13 cellular contexts compared by ENCODE assay signal in the genomic region with DNA sequence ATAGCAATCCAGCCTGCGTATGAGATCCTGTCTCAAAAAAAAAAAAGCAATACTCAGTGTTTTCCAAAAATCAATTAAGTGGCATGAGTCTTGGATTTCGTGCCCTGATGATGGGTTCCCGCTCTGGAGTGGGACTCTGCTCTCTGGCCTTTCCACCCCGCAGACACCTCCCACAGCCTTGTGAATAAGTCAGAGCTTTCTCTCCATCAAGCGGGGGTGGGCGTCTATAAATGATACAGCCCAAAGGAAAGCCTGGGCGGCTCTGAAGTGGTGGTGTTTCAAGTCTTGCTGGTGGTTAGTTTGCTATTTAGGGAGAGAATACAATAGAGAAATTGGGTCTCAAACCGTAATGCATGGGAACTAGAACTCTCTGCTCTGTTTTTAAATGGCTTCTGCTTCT. TPM values are rescaled to one million over a fixed set of nuclear protein-coding genes. Genes with fewer than 3 reads are reported as not detected.
DNase-seq lines count a peak whose midpoint lies in the region; ATAC-seq lines count a peak whose summit lies in the region.
"Had no signal": no experiment of that assay in that cellular context is flagged by ENCODE, and none has a peak within 500 bp of the region (broad histone marks: within the 10 kb centered on the region; RNA-seq: fewer than 3 reads in every experiment).

No MANE protein-coding gene starts in this region.

- H3K4me3 Mint-ChIP-seq in activated naive CD4-positive, alpha-beta T cell treated with anti-CD3 and anti-CD28 coated beads, Interleukin-2, amount 10 ng/mL, durations not matched to agents 7 days and 5 days, result no peak overlapping the region
- H3K4me3 Mint-ChIP-seq in activated T-cell treated with anti-CD3 and anti-CD28 coated beads, Interleukin-2, amount 50 U/mL, for 72 hours, result peak overlapping the region; percentile 54 to 83
- peak overlapping the region; percentile 56 to 93 for H3K4me3 Mint-ChIP-seq in stimulated activated naive CD8-positive, alpha-beta T cell treated with anti-CD3 and anti-CD28 coated beads, Interleukin-15, amount 100 ng/mL, for 72 hours
- H3K4me3 Mint-ChIP-seq: brain had no signal

- DNase-seq in activated naive CD4-positive, alpha-beta T cell treated with Interleukin-2 at 50 U/mL for 16 hours, result peak; percentile 77
- no peak for DNase-seq in activated naive CD4-positive, alpha-beta T cell treated with anti-CD3 and anti-CD28 coated beads, Interleukin-2, amount 10 ng/mL, durations not matched to agents 7 days and 5 days
- peak; percentile 64 to 73 for DNase-seq in activated T-cell treated with anti-CD3 and anti-CD28 coated beads, Interleukin-2, amount 50 U/mL, for 72 hours
- peak; percentile 60 to 67 (median 64) for DNase-seq in stimulated activated CD4-positive, alpha-beta T cell treated with anti-CD3 and anti-CD28 coated beads, Interleukin-12 subunit alpha, Interleukin-12 subunit beta, amount 100 ng/mL, for 48 hours (ENCODE audit: low read depth in 2 of 3, low spot score in 1 of 3)
- DNase-seq in stimulated activated naive CD8-positive, alpha-beta T cell treated with anti-CD3 and anti-CD28 coated beads, Interleukin-15, amount 100 ng/mL, for 72 hours, result peak; percentile 55 to 70
- DNase-seq in middle frontal gyrus (ENCODE audit: extremely low spot score, low spot score), result no peak
- DNase-seq in NCI-H526 treated with DMSO at 0.1 percent for 48 hours (lab: John Stamatoyannopoulos, UW), result no peak
- DNase-seq in GM19238 (ENCODE audit: insufficient read length, low spot score), result no peak
- DNase-seq: effector memory CD4-positive, alpha-beta T cell; NCI-H2081; retina had no signal

- peaks cover 8% of the 10 kb centered on the region for H3K27me3 Mint-ChIP-seq in activated naive CD4-positive, alpha-beta T cell treated with anti-CD3 and anti-CD28 coated beads, Interleukin-2, amount 10 ng/mL, durations not matched to agents 7 days and 5 days
- H3K27me3 Mint-ChIP-seq in activated T-cell treated with anti-CD3 and anti-CD28 coated beads, Interleukin-2, amount 50 U/mL, for 72 hours (ENCODE audit: low read depth), result no peaks in the 10 kb centered on the region
- H3K27me3 Mint-ChIP-seq in stimulated activated naive CD8-positive, alpha-beta T cell treated with anti-CD3 and anti-CD28 coated beads, Interleukin-15, amount 100 ng/mL, for 72 hours, result no peaks in the 10 kb centered on the region

- H3K36me3 Mint-ChIP-seq in activated naive CD4-positive, alpha-beta T cell treated with anti-CD3 and anti-CD28 coated beads, Interleukin-2, amount 10 ng/mL, durations not matched to agents 7 days and 5 days, result peaks cover 7% of the 10 kb centered on the region
- H3K36me3 Mint-ChIP-seq in activated T-cell treated with anti-CD3 and anti-CD28 coated beads, Interleukin-2, amount 50 U/mL, for 72 hours (ENCODE audit: insufficient read depth in 2 of 2), result no peaks in the 10 kb centered on the region
- H3K36me3 Mint-ChIP-seq: brain had no signal

- CTCF ChIA-PET in activated naive CD4-positive, alpha-beta T cell treated with anti-CD3 and anti-CD28 coated beads, Interleukin-2, amount 10 ng/mL, durations not matched to agents 7 days and 5 days (lab: Charles Lee), result interaction anchor here (0.6 to 1.7 kb wide), 3 partner anchors 35 to 88 kb away, joined by 3 to 10 read pairs (median 3); no protein-coding TSS in a partner anchor

- H3K27ac Mint-ChIP-seq in activated naive CD4-positive, alpha-beta T cell treated with anti-CD3 and anti-CD28 coated beads, Interleukin-2, amount 10 ng/mL, durations not matched to agents 7 days and 5 days, result no peak overlapping the region
- peak overlapping the region; percentile 39 for H3K27ac Mint-ChIP-seq in activated T-cell treated with anti-CD3 and anti-CD28 coated beads, Interleukin-2, amount 50 U/mL, for 72 hours
- peak overlapping the region; percentile 72 to 99 for H3K27ac Mint-ChIP-seq in stimulated activated naive CD8-positive, alpha-beta T cell treated with anti-CD3 and anti-CD28 coated beads, Interleukin-15, amount 100 ng/mL, for 72 hours
- H3K27ac Mint-ChIP-seq: brain had no signal

- H3K9me3 Mint-ChIP-seq in activated naive CD4-positive, alpha-beta T cell treated with anti-CD3 and anti-CD28 coated beads, Interleukin-2, amount 10 ng/mL, durations not matched to agents 7 days and 5 days, result no peaks in the 10 kb centered on the region
- no peaks in the 10 kb centered on the region for H3K9me3 Mint-ChIP-seq in activated T-cell treated with anti-CD3 and anti-CD28 coated beads, Interleukin-2, amount 50 U/mL, for 72 hours
- no peaks in the 10 kb centered on the region for H3K9me3 Mint-ChIP-seq in stimulated activated naive CD8-positive, alpha-beta T cell treated with anti-CD3 and anti-CD28 coated beads, Interleukin-15, amount 100 ng/mL, for 72 hours

- H3K4me1 Mint-ChIP-seq in activated naive CD4-positive, alpha-beta T cell treated with anti-CD3 and anti-CD28 coated beads, Interleukin-2, amount 10 ng/mL, durations not matched to agents 7 days and 5 days, result peaks cover 74% of the 10 kb centered on the region
- H3K4me1 Mint-ChIP-seq in activated T-cell treated with anti-CD3 and anti-CD28 coated beads, Interleukin-2, amount 50 U/mL, for 72 hours (ENCODE audit: low read depth), result peaks cover 100% of the 10 kb centered on the region
- H3K4me1 Mint-ChIP-seq in stimulated activated naive CD8-positive, alpha-beta T cell treated with anti-CD3 and anti-CD28 coated beads, Interleukin-15, amount 100 ng/mL, for 72 hours, result peaks cover 97% of the 10 kb centered on the region

- peak; percentile 49 to 62 for ATAC-seq in activated T-cell treated with anti-CD3 and anti-CD28 coated beads, Interleukin-2, amount 50 U/mL, for 72 hours (replicated peaks in 1 of 2)
- peak; percentile 45 for ATAC-seq in stimulated activated naive CD8-positive, alpha-beta T cell treated with anti-CD3 and anti-CD28 coated beads, Interleukin-15, amount 100 ng/mL, for 72 hours
- ATAC-seq: gastroesophageal sphincter had no signal

RNA-seq across cellular contexts. Expression of gene TAGAP, which starts 52.5 kb away (rescaled TPM):
- 10 to 100 TPM; 34.6 to 56.1 TPM for total RNA-seq in activated T-cell treated with anti-CD3 and anti-CD28 coated beads, Interleukin-2, amount 50 U/mL, for 72 hours

Comparison
In these comparisons a context has a peak if more than half of its experiments do, and no peak if none do; other contexts are left out.
1. DNase-seq: peak in activated naive CD4-positive, alpha-beta T cell treated with Interleukin-2 at 50 U/mL for 16 hours (single experiment), activated T-cell treated with anti-CD3 and anti-CD28 coated beads, Interleukin-2, amount 50 U/mL, for 72 hours (2 of 2), stimulated activated CD4-positive, alpha-beta T cell treated with anti-CD3 and anti-CD28 coated beads, Interleukin-12 subunit alpha, Interleukin-12 subunit beta, amount 100 ng/mL, for 48 hours (3 of 3) and stimulated activated naive CD8-positive, alpha-beta T cell treated with anti-CD3 and anti-CD28 coated beads, Interleukin-15, amount 100 ng/mL, for 72 hours (2 of 2); none in activated naive CD4-positive, alpha-beta T cell treated with anti-CD3 and anti-CD28 coated beads, Interleukin-2, amount 10 ng/mL, durations not matched to agents 7 days and 5 days (single experiment), middle frontal gyrus (single experiment), NCI-H526 treated with DMSO at 0.1 percent for 48 hours (single experiment) and GM19238 (single experiment).